Comparison of ENCODE assay signal across 2 cellular contexts in the genomic region with DNA sequence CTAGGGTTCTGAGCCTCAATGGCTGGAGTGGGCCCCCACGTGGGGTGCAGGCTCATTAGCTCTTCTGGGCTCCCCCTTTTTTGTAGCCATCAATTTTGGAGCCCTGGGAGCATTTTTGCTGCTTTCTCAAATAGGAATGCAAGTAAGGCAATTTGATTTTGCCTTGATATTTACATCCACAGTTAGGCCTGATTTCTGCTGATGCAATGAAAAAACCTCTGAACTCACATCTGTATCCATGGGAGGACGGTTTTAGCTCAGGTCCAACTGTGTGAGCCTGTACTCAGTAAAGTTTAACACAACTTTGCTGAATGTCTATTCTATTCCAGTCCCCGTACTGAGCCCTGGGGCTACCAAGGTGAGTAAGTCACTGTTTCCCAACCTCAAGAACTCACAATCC.
TF ChIP-seq lines count a peak whose summit lies in the region.

No MANE protein-coding gene starts in this region.

TF ChIP-seq in HepG2, 621 proteins besides CTCF, POLR2A, EP300 and RAD21 (continued from another document):
- TF ChIP-seq, protein P1, sequence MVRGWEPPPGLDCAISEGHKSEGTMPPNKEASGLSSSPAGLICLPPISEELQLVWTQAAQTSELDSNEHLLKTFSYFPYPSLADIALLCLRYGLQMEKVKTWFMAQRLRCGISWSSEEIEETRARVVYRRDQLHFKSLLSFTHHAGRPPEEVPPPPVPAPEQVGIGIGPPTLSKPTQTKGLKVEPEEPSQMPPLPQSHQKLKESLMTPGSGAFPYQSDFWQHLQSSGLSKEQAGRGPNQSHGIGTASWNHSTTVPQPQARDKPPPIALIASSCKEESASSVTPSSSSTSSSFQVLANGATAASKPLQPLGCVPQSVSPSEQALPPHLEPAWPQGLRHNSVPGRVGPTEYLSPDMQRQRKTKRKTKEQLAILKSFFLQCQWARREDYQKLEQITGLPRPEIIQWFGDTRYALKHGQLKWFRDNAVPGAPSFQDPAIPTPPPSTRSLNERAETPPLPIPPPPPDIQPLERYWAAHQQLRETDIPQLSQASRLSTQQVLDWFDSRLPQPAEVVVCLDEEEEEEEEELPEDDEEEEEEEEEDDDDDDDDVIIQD (CRISPR knock-in tag; IDR thresholded peaks at IDR 0.05; ENCODE audit: low read depth) = no peak
- TF ChIP-seq MAFF (IDR thresholded peaks at IDR 0.05; ENCODE audit: low read depth, low read length) (peak; percentile 82), ZNF33A (CRISPR knock-in tag; IDR thresholded peaks at IDR 0.05; ENCODE audit: borderline replicate concordance) (no peak), HIVEP1 (CRISPR knock-in tag; IDR thresholded peaks at IDR 0.05) (no peak), ETV6 (CRISPR knock-in tag; conservative IDR thresholded peaks at IDR 0.05) (no peak), POLR2AphosphoS2 (IDR thresholded peaks at IDR 0.05; ENCODE audit: low read depth, low read length) (no peak), ZSCAN20 (CRISPR knock-in tag; IDR thresholded peaks at IDR 0.05; ENCODE audit: borderline replicate concordance) (no peak), ZNF260 (CRISPR knock-in tag; IDR thresholded peaks at IDR 0.05; ENCODE audit: borderline replicate concordance, low read depth) (no peak), ZNF263 (CRISPR knock-in tag; IDR thresholded peaks at IDR 0.05) (no peak), ZSCAN22 (CRISPR knock-in tag; IDR thresholded peaks at IDR 0.05) (no peak), TBX2 (CRISPR knock-in tag; IDR thresholded peaks at IDR 0.05; ENCODE audit: borderline replicate concordance) (no peak), TARDBP (CRISPR knock-in tag; IDR thresholded peaks at IDR 0.05) (no peak), ZNF329 (CRISPR knock-in tag; IDR thresholded peaks at IDR 0.05; ENCODE audit: low read depth) (no peak), ZNF337 (CRISPR knock-in tag; IDR thresholded peaks at IDR 0.05; ENCODE audit: borderline replicate concordance, low read depth) (no peak)
- TF ChIP-seq, protein P2, sequence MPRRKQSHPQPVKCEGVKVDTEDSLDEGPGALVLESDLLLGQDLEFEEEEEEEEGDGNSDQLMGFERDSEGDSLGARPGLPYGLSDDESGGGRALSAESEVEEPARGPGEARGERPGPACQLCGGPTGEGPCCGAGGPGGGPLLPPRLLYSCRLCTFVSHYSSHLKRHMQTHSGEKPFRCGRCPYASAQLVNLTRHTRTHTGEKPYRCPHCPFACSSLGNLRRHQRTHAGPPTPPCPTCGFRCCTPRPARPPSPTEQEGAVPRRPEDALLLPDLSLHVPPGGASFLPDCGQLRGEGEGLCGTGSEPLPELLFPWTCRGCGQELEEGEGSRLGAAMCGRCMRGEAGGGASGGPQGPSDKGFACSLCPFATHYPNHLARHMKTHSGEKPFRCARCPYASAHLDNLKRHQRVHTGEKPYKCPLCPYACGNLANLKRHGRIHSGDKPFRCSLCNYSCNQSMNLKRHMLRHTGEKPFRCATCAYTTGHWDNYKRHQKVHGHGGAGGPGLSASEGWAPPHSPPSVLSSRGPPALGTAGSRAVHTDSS (CRISPR knock-in tag; conservative IDR thresholded peaks at IDR 0.05) = no peak

TF ChIP-seq in GM23338, 12 proteins besides CTCF, POLR2A, EP300 and RAD21 (continued from another document):
- TF ChIP-seq, protein P3, sequence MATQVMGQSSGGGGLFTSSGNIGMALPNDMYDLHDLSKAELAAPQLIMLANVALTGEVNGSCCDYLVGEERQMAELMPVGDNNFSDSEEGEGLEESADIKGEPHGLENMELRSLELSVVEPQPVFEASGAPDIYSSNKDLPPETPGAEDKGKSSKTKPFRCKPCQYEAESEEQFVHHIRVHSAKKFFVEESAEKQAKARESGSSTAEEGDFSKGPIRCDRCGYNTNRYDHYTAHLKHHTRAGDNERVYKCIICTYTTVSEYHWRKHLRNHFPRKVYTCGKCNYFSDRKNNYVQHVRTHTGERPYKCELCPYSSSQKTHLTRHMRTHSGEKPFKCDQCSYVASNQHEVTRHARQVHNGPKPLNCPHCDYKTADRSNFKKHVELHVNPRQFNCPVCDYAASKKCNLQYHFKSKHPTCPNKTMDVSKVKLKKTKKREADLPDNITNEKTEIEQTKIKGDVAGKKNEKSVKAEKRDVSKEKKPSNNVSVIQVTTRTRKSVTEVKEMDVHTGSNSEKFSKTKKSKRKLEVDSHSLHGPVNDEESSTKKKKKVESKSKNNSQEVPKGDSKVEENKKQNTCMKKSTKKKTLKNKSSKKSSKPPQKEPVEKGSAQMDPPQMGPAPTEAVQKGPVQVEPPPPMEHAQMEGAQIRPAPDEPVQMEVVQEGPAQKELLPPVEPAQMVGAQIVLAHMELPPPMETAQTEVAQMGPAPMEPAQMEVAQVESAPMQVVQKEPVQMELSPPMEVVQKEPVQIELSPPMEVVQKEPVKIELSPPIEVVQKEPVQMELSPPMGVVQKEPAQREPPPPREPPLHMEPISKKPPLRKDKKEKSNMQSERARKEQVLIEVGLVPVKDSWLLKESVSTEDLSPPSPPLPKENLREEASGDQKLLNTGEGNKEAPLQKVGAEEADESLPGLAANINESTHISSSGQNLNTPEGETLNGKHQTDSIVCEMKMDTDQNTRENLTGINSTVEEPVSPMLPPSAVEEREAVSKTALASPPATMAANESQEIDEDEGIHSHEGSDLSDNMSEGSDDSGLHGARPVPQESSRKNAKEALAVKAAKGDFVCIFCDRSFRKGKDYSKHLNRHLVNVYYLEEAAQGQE (IDR thresholded peaks at IDR 0.05; ENCODE audit: unreplicated experiment) = no peak
- TF ChIP-seq, protein P4, sequence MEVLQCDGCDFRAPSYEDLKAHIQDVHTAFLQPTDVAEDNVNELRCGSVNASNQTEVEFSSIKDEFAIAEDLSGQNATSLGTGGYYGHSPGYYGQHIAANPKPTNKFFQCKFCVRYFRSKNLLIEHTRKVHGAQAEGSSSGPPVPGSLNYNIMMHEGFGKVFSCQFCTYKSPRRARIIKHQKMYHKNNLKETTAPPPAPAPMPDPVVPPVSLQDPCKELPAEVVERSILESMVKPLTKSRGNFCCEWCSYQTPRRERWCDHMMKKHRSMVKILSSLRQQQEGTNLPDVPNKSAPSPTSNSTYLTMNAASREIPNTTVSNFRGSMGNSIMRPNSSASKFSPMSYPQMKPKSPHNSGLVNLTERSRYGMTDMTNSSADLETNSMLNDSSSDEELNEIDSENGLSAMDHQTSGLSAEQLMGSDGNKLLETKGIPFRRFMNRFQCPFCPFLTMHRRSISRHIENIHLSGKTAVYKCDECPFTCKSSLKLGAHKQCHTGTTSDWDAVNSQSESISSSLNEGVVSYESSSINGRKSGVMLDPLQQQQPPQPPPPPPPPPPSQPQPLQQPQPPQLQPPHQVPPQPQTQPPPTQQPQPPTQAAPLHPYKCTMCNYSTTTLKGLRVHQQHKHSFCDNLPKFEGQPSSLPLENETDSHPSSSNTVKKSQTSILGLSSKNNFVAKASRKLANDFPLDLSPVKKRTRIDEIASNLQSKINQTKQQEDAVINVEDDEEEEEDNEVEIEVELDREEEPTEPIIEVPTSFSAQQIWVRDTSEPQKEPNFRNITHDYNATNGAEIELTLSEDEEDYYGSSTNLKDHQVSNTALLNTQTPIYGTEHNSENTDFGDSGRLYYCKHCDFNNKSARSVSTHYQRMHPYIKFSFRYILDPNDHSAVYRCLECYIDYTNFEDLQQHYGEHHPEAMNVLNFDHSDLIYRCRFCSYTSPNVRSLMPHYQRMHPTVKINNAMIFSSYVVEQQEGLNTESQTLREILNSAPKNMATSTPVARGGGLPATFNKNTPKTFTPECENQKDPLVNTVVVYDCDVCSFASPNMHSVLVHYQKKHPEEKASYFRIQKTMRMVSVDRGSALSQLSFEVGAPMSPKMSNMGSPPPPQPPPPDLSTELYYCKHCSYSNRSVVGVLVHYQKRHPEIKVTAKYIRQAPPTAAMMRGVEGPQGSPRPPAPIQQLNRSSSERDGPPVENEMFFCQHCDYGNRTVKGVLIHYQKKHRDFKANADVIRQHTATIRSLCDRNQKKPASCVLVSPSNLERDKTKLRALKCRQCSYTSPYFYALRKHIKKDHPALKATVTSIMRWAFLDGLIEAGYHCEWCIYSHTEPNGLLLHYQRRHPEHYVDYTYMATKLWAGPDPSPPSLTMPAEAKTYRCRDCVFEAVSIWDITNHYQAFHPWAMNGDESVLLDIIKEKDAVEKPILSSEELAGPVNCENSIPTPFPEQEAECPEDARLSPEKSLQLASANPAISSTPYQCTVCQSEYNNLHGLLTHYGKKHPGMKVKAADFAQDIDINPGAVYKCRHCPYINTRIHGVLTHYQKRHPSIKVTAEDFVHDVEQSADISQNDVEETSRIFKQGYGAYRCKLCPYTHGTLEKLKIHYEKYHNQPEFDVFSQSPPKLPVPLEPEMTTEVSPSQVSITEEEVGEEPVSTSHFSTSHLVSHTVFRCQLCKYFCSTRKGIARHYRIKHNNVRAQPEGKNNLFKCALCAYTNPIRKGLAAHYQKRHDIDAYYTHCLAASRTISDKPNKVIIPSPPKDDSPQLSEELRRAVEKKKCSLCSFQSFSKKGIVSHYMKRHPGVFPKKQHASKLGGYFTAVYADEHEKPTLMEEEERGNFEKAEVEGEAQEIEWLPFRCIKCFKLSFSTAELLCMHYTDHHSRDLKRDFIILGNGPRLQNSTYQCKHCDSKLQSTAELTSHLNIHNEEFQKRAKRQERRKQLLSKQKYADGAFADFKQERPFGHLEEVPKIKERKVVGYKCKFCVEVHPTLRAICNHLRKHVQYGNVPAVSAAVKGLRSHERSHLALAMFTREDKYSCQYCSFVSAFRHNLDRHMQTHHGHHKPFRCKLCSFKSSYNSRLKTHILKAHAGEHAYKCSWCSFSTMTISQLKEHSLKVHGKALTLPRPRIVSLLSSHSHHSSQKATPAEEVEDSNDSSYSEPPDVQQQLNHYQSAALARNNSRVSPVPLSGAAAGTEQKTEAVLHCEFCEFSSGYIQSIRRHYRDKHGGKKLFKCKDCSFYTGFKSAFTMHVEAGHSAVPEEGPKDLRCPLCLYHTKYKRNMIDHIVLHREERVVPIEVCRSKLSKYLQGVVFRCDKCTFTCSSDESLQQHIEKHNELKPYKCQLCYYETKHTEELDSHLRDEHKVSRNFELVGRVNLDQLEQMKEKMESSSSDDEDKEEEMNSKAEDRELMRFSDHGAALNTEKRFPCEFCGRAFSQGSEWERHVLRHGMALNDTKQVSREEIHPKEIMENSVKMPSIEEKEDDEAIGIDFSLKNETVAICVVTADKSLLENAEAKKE (CRISPR knock-in tag; IDR thresholded peaks at IDR 0.05) = no peak
- TF ChIP-seq CREB1 (CRISPR knock-in tag; IDR thresholded peaks at IDR 0.05; ENCODE audit: low read depth) (no peak), EZH2 (IDR thresholded peaks at IDR 0.05; ENCODE audit: low read depth, unreplicated experiment) (no peak), POLR2AphosphoS5 (IDR thresholded peaks at IDR 0.05; ENCODE audit: low read depth) (no peak), EZH2phosphoT487 (IDR thresholded peaks at IDR 0.05; ENCODE audit: unreplicated experiment) (no peak), ZNF331 (CRISPR knock-in tag; IDR thresholded peaks at IDR 0.05; ENCODE audit: low read depth) (no peak)
- TF ChIP-seq, protein P5, sequence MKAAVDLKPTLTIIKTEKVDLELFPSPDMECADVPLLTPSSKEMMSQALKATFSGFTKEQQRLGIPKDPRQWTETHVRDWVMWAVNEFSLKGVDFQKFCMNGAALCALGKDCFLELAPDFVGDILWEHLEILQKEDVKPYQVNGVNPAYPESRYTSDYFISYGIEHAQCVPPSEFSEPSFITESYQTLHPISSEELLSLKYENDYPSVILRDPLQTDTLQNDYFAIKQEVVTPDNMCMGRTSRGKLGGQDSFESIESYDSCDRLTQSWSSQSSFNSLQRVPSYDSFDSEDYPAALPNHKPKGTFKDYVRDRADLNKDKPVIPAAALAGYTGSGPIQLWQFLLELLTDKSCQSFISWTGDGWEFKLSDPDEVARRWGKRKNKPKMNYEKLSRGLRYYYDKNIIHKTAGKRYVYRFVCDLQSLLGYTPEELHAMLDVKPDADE (IDR thresholded peaks at IDR 0.05) = no peak
